In genomic region chr16:23781176-23781575, GRCh38 we compare ENCODE assay signal across 28 cellular contexts. TPM values are rescaled to one million over a fixed set of nuclear protein-coding genes. Genes with fewer than 3 reads are reported as not detected.
"Had no signal": no experiment of that assay in that cellular context is flagged by ENCODE, and none has a peak within 500 bp of the region (broad histone marks: within the 10 kb centered on the region; RNA-seq: fewer than 3 reads in every experiment).

No MANE protein-coding gene starts in this region.

- H3K4me3 ChIP-seq: esophagus squamous epithelium, pancreas, right atrium auricular region, stomach, suprapubic skin, tibial nerve had no signal

- H3K9me3 ChIP-seq: esophagus squamous epithelium, pancreas, right atrium auricular region, suprapubic skin, tibial nerve had no signal

- DNase-seq: activated B cell treated with CpG ODN at 0.5 μM for 24 hours; activated CD8-positive, alpha-beta memory T cell treated with anti-CD3 and anti-CD28 coated beads, Interleukin-2, amount 10 ng/mL, durations not matched to agents 7 days and 5 days; activated CD8-positive, alpha-beta T cell treated with anti-CD3 and anti-CD28 coated beads, Interleukin-2, amount 10 ng/mL, durations not matched to agents 7 days and 5 days; activated naive CD4-positive, alpha-beta T cell; activated T-cell treated with anti-CD3 and anti-CD28 coated beads, Interleukin-2, amount 50 U/mL, for 72 hours; dermis blood vessel endothelial cell; effector CD4-positive, alpha-beta T cell; esophagus squamous epithelium; foreskin melanocyte; glutamatergic neuron; hippocampal formation; left cardiac atrium; left ventricle myocardium superior; naive thymus-derived CD4-positive, alpha-beta T cell; pancreas; stimulated activated CD4-positive, alpha-beta T cell treated with anti-CD3 and anti-CD28 coated beads, Interleukin-15, amount 100 ng/mL, for 24 hours; stimulated activated CD4-positive, alpha-beta T cell treated with anti-CD3 and anti-CD28 coated beads, Interleukin-2, amount 100 ng/mL, for 24 hours; stimulated activated naive B cell treated with anti-CD40 and anti-IgM and Interleukin-4, amounts not matched to agents 10 μg/mL and 1 μg/mL and 100 μg/mL, for 72 hours; stomach; T-helper 1 cell had no signal

- H3K27ac ChIP-seq: epithelial cell of prostate, esophagus squamous epithelium, pancreas, right atrium auricular region, stomach, suprapubic skin, tibial nerve had no signal

- H3K4me1 ChIP-seq: pancreas, right atrium auricular region, tibial nerve had no signal

- H3K27me3 ChIP-seq: pancreas, right atrium auricular region, tibial nerve had no signal

- H3K36me3 ChIP-seq: esophagus squamous epithelium, pancreas, right atrium auricular region, stomach, suprapubic skin, tibial nerve had no signal

RNA-seq across cellular contexts. Expression of gene CHP2, which starts 26.4 kb away (rescaled TPM):
- total RNA-seq: activated B cell treated with CpG ODN at 0.5 μM for 24 hours; activated CD8-positive, alpha-beta memory T cell treated with anti-CD3 and anti-CD28 coated beads, Interleukin-2, amount 10 ng/mL, durations not matched to agents 7 days and 5 days; activated CD8-positive, alpha-beta T cell treated with anti-CD3 and anti-CD28 coated beads, Interleukin-2, amount 10 ng/mL, durations not matched to agents 7 days and 5 days; activated naive CD4-positive, alpha-beta T cell treated with anti-CD3 and anti-CD28 coated beads, Interleukin-2, amount 50 U/mL, for 72 hours; activated T-cell treated with anti-CD3 and anti-CD28 coated beads, Interleukin-2, amount 50 U/mL, for 72 hours; dermis blood vessel endothelial cell; left cardiac atrium; left ventricle myocardium superior; lung microvascular endothelial cell; mesothelial cell of epicardium; naive thymus-derived CD4-positive, alpha-beta T cell; pancreas; pulmonary artery endothelial cell; right atrium auricular region had no signal

RNA-seq across cellular contexts. Expression of gene PRKCB, which starts 54.6 kb away (rescaled TPM):
- total RNA-seq: dermis blood vessel endothelial cell, lung microvascular endothelial cell, pulmonary artery endothelial cell had no signal
